Comparison of ENCODE assay signal across 4 cellular contexts in genomic region chr16:89664238-89664637, GRCh38. TPM values are rescaled to one million over a fixed set of nuclear protein-coding genes. Genes with fewer than 3 reads are reported as not detected.
"Had no signal": no experiment of that assay in that cellular context is flagged by ENCODE, and none has a peak within 500 bp of the region (broad histone marks: within the 10 kb centered on the region; RNA-seq: fewer than 3 reads in every experiment).

No MANE protein-coding gene starts in this region.

RNA-seq across cellular contexts. Expression of gene DPEP1, which starts 50.8 kb away (rescaled TPM):
- total RNA-seq: gastrocnemius medialis, heart right ventricle, left ventricle myocardium superior, myocyte had no signal
